In genomic region chr3:168338176-168338575, GRCh38 we compare ENCODE assay signal across 29 cellular contexts.
"Had no signal": no experiment of that assay in that cellular context is flagged by ENCODE, and none has a peak within 500 bp of the region (broad histone marks: within the 10 kb centered on the region; RNA-seq: fewer than 3 reads in every experiment).

No MANE protein-coding gene starts in this region.

- DNase-seq: activated effector memory CD4-positive, alpha-beta T cell treated with anti-CD3 and anti-CD28 coated beads, Interleukin-2, amount 50 U/mL, for 16 hours; activated effector memory CD4-positive, alpha-beta T cell treated with Interleukin-2 at 50 U/mL for 16 hours; activated gamma-delta T cell; activated gamma-delta T cell treated with Interleukin-2 at 50 U/mL for 16 hours; activated naive CD4-positive, alpha-beta T cell; activated naive CD4-positive, alpha-beta T cell treated with anti-CD3 and anti-CD28 coated beads for 36 hours; activated naive CD4-positive, alpha-beta T cell treated with anti-CD3 and anti-CD28 coated beads, Interleukin-2, amount 10 ng/mL, durations not matched to agents 7 days and 5 days; activated naive CD4-positive, alpha-beta T cell treated with anti-CD3 and anti-CD28 coated beads, Interleukin-2, amount 50 U/mL, for 16 hours; activated naive CD4-positive, alpha-beta T cell treated with Interleukin-2 at 50 U/mL for 16 hours; activated naive CD8-positive, alpha-beta T cell treated with anti-CD3 and anti-CD28 coated beads for 36 hours; activated naive CD8-positive, alpha-beta T cell treated with anti-CD3 and anti-CD28 coated beads, Interleukin-2, amount 10 ng/mL, durations not matched to agents 7 days and 5 days; activated naive CD8-positive, alpha-beta T cell treated with anti-CD3 and anti-CD28 coated beads, Interleukin-2, amount 50 U/mL, for 24 hours; activated T-cell treated with anti-CD3 and anti-CD28 coated beads, Interleukin-2, amount 50 U/mL, for 1 hour; activated T-cell treated with anti-CD3 and anti-CD28 coated beads, Interleukin-2, amount 50 U/mL, for 24 hours; activated T-cell treated with anti-CD3 and anti-CD28 coated beads, Interleukin-2, amount 50 U/mL, for 4 hours; activated T-cell treated with anti-CD3 and anti-CD28 coated beads, Interleukin-2, amount 50 U/mL, for 48 hours; activated T-cell treated with anti-CD3 and anti-CD28 coated beads, Interleukin-2, amount 50 U/mL, for 72 hours; adrenal gland; amniotic stem cell; amygdala; anterior cingulate cortex; aorta; body of pancreas; caudate nucleus; central memory CD4-positive, alpha-beta T cell; cerebellar nuclear complex had no signal

- H3K27me3 ChIP-seq: adrenal gland, ascending aorta, body of pancreas, cardiac muscle cell had no signal

- H3K36me3 ChIP-seq: adrenal gland, ascending aorta, breast epithelium, cardiac muscle cell had no signal

- H3K4me1 ChIP-seq: adrenal gland, ascending aorta, breast epithelium had no signal

- H3K4me3 ChIP-seq: adrenal gland, ascending aorta, body of pancreas, breast epithelium, cardiac muscle cell had no signal

- H3K27ac ChIP-seq: adrenal gland, ascending aorta, body of pancreas, breast epithelium, cardiac muscle cell had no signal
